1 cellular context compared by ENCODE assay signal in the genomic region with DNA sequence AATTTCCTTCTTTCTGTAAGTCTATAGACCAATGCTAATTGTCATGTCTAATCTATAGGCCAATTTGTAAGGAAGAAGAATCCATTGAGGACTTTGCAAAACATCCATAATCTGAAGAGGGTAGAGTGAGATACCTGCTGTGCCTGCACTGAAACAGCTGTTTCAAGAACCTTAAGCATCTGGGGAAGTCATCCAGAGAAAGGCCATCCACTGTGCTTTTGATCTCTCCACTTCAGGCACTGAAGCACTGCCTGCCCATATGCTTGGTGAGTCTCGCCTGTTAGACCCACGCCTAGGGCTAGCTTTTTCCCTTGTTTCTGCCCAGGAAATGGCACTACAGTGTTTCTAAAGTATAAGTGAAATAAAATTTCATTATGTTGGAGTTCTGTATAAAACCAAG.
A peak's percentile ranks its signal among the peaks of the same experiment; 100 is the strongest.
TF ChIP-seq lines count a peak whose summit lies in the region.

No MANE protein-coding gene starts in this region.

TF ChIP-seq in GM23338, 12 proteins besides CTCF, POLR2A, EP300 and RAD21 (continued from another document):
- TF ChIP-seq, protein P1, sequence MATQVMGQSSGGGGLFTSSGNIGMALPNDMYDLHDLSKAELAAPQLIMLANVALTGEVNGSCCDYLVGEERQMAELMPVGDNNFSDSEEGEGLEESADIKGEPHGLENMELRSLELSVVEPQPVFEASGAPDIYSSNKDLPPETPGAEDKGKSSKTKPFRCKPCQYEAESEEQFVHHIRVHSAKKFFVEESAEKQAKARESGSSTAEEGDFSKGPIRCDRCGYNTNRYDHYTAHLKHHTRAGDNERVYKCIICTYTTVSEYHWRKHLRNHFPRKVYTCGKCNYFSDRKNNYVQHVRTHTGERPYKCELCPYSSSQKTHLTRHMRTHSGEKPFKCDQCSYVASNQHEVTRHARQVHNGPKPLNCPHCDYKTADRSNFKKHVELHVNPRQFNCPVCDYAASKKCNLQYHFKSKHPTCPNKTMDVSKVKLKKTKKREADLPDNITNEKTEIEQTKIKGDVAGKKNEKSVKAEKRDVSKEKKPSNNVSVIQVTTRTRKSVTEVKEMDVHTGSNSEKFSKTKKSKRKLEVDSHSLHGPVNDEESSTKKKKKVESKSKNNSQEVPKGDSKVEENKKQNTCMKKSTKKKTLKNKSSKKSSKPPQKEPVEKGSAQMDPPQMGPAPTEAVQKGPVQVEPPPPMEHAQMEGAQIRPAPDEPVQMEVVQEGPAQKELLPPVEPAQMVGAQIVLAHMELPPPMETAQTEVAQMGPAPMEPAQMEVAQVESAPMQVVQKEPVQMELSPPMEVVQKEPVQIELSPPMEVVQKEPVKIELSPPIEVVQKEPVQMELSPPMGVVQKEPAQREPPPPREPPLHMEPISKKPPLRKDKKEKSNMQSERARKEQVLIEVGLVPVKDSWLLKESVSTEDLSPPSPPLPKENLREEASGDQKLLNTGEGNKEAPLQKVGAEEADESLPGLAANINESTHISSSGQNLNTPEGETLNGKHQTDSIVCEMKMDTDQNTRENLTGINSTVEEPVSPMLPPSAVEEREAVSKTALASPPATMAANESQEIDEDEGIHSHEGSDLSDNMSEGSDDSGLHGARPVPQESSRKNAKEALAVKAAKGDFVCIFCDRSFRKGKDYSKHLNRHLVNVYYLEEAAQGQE (IDR thresholded peaks at IDR 0.05; ENCODE audit: unreplicated experiment), result no peak
- no peak for TF ChIP-seq ZNF331 (CRISPR knock-in tag; IDR thresholded peaks at IDR 0.05; ENCODE audit: low read depth)
- TF ChIP-seq, protein P2, sequence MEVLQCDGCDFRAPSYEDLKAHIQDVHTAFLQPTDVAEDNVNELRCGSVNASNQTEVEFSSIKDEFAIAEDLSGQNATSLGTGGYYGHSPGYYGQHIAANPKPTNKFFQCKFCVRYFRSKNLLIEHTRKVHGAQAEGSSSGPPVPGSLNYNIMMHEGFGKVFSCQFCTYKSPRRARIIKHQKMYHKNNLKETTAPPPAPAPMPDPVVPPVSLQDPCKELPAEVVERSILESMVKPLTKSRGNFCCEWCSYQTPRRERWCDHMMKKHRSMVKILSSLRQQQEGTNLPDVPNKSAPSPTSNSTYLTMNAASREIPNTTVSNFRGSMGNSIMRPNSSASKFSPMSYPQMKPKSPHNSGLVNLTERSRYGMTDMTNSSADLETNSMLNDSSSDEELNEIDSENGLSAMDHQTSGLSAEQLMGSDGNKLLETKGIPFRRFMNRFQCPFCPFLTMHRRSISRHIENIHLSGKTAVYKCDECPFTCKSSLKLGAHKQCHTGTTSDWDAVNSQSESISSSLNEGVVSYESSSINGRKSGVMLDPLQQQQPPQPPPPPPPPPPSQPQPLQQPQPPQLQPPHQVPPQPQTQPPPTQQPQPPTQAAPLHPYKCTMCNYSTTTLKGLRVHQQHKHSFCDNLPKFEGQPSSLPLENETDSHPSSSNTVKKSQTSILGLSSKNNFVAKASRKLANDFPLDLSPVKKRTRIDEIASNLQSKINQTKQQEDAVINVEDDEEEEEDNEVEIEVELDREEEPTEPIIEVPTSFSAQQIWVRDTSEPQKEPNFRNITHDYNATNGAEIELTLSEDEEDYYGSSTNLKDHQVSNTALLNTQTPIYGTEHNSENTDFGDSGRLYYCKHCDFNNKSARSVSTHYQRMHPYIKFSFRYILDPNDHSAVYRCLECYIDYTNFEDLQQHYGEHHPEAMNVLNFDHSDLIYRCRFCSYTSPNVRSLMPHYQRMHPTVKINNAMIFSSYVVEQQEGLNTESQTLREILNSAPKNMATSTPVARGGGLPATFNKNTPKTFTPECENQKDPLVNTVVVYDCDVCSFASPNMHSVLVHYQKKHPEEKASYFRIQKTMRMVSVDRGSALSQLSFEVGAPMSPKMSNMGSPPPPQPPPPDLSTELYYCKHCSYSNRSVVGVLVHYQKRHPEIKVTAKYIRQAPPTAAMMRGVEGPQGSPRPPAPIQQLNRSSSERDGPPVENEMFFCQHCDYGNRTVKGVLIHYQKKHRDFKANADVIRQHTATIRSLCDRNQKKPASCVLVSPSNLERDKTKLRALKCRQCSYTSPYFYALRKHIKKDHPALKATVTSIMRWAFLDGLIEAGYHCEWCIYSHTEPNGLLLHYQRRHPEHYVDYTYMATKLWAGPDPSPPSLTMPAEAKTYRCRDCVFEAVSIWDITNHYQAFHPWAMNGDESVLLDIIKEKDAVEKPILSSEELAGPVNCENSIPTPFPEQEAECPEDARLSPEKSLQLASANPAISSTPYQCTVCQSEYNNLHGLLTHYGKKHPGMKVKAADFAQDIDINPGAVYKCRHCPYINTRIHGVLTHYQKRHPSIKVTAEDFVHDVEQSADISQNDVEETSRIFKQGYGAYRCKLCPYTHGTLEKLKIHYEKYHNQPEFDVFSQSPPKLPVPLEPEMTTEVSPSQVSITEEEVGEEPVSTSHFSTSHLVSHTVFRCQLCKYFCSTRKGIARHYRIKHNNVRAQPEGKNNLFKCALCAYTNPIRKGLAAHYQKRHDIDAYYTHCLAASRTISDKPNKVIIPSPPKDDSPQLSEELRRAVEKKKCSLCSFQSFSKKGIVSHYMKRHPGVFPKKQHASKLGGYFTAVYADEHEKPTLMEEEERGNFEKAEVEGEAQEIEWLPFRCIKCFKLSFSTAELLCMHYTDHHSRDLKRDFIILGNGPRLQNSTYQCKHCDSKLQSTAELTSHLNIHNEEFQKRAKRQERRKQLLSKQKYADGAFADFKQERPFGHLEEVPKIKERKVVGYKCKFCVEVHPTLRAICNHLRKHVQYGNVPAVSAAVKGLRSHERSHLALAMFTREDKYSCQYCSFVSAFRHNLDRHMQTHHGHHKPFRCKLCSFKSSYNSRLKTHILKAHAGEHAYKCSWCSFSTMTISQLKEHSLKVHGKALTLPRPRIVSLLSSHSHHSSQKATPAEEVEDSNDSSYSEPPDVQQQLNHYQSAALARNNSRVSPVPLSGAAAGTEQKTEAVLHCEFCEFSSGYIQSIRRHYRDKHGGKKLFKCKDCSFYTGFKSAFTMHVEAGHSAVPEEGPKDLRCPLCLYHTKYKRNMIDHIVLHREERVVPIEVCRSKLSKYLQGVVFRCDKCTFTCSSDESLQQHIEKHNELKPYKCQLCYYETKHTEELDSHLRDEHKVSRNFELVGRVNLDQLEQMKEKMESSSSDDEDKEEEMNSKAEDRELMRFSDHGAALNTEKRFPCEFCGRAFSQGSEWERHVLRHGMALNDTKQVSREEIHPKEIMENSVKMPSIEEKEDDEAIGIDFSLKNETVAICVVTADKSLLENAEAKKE (CRISPR knock-in tag; IDR thresholded peaks at IDR 0.05), result peak; percentile 72; the same call in 1 of the 2 replicates
